ENCODE assay signal across 13 cellular contexts in the genomic region with DNA sequence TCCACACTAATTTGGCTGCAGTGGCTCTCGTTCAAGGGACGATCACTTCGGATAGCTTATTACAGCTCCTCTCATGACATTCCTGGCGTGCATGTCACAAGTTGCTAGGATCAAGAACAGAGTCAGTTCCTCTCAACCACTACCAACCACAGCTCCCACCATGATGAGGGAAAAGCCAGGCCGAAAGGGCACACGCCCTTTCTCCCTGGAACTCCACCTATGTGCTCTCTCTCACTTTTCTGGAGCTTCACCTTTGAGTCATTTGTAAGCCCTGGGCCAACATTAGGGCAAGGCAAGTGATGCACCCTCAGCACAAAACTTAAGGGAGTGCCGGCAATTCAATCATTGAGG. TPM values are rescaled to one million over a fixed set of nuclear protein-coding genes. Genes with fewer than 3 reads are reported as not detected.
DNase-seq lines count a peak whose midpoint lies in the region; ATAC-seq and TF ChIP-seq lines count a peak whose summit lies in the region.
"Had no signal": no experiment of that assay in that cellular context is flagged by ENCODE, and none has a peak within 500 bp of the region (broad histone marks: within the 10 kb centered on the region; RNA-seq: fewer than 3 reads in every experiment).

No MANE protein-coding gene starts in this region.

- H3K27ac Mint-ChIP-seq in CD8-positive, alpha-beta T cell, result no peak overlapping the region
- peak overlapping the region in 1 of 2 donors; percentile 88 for H3K27ac Mint-ChIP-seq in effector memory CD8-positive, alpha-beta T cell

- H3K27ac ChIP-seq in CD8-positive, alpha-beta T cell (ENCODE audit: low read depth, low read length), result no peak overlapping the region
- no peak overlapping the region for H3K27ac ChIP-seq in osteoblast (ENCODE audit: low read depth, low read length)
- H3K27ac ChIP-seq: foreskin keratinocyte, testis had no signal

- no peak overlapping the region for H3K4me2 ChIP-seq in osteoblast (ENCODE audit: insufficient read depth, low read length)

- POLR2A ChIA-PET in CD8-positive, alpha-beta T cell (lab: Charles Lee), result interaction anchor here (2.2 kb wide), 1 partner anchor 64 kb away, joined by 8 read pairs; the partner anchor contains the start of gene TSC1

- TF ChIP-seq CTCF in CD8-positive, alpha-beta T cell (IDR thresholded peaks at IDR 0.05), result no peak
- TF ChIP-seq CTCF in GM13977 (IDR thresholded peaks at IDR 0.05; ENCODE audit: extremely low read depth, insufficient read depth, missing control alignments), result no peak
- TF ChIP-seq CTCF in osteoblast (IDR thresholded peaks at IDR 0.05; ENCODE audit: extremely low read depth, low read depth, low read length), result no peak
- no peak for TF ChIP-seq CTCF in BE2C (IDR thresholded peaks at IDR 0.05; ENCODE audit: low read depth, low read length)

- no peak overlapping the region for H2AFZ ChIP-seq in osteoblast (ENCODE audit: low read length)

- H3K4me3 ChIP-seq in CD8-positive, alpha-beta T cell (ENCODE audit: low read depth, low read length), result no peak overlapping the region
- H3K4me3 ChIP-seq in osteoblast (ENCODE audit: insufficient read depth, low read length) (no peak overlapping the region), BE2C (ENCODE audit: low read depth, low read length) (no peak overlapping the region)
- H3K4me3 ChIP-seq: sigmoid colon, testis had no signal

- peaks cover 14% of the 10 kb centered on the region for H3K4me1 ChIP-seq in CD8-positive, alpha-beta T cell (ENCODE audit: insufficient read depth, low read length)
- H3K4me1 ChIP-seq in osteoblast (ENCODE audit: insufficient read depth, low read length) (peaks cover 6% of the 10 kb centered on the region), BE2C (no peaks in the 10 kb centered on the region)

- no peaks in the 10 kb centered on the region for H3K27me3 Mint-ChIP-seq in CD8-positive, alpha-beta T cell (ENCODE audit: low read depth)
- no peaks in the 10 kb centered on the region for H3K27me3 Mint-ChIP-seq in effector memory CD8-positive, alpha-beta T cell

- ATAC-seq in CD8-positive, alpha-beta T cell, result no peak
- no peak for ATAC-seq in effector memory CD8-positive, alpha-beta T cell (replicated peaks)
- no peak for ATAC-seq in GM18511 (IDR thresholded peaks at IDR 0.05; ENCODE audit: unreplicated experiment)
- ATAC-seq: foreskin keratinocyte had no signal

- no peak for DNase-seq in CD8-positive, alpha-beta T cell
- peak; percentile 11 for DNase-seq in GM13977 (ENCODE audit: low spot score)
- no peak for DNase-seq in effector memory CD8-positive, alpha-beta T cell
- DNase-seq in osteoblast (ENCODE audit: insufficient read length, low spot score, missing footprints), result peak; percentile 57
- no peak for DNase-seq in NCI-H2227 treated with DMSO at 0.1 percent for 48 hours (lab: John Stamatoyannopoulos, UW)
- DNase-seq in BE2C, result no peak
- DNase-seq: amniotic stem cell, dermis blood vessel endothelial cell, sigmoid colon, testis had no signal

- no peaks in the 10 kb centered on the region for H3K27me3 ChIP-seq in CD8-positive, alpha-beta T cell (ENCODE audit: insufficient read depth, low read length)
- H3K27me3 ChIP-seq in osteoblast (ENCODE audit: insufficient read depth, low read length) (no peaks in the 10 kb centered on the region), BE2C (no peaks in the 10 kb centered on the region)
- H3K27me3 ChIP-seq: foreskin keratinocyte, sigmoid colon, testis had no signal

- CTCF ChIA-PET in CD8-positive, alpha-beta T cell (lab: Charles Lee), result interaction anchor here (6.1 kb wide), 1 partner anchor 21 kb away, joined by 31 read pairs; no protein-coding TSS in a partner anchor

- H3K36me3 Mint-ChIP-seq in CD8-positive, alpha-beta T cell, result no peaks in the 10 kb centered on the region
- peaks cover 13% of the 10 kb centered on the region for H3K36me3 Mint-ChIP-seq in effector memory CD8-positive, alpha-beta T cell (ENCODE audit: insufficient read depth)

- H3K4me1 Mint-ChIP-seq in CD8-positive, alpha-beta T cell (ENCODE audit: low read depth), result peaks cover 13% of the 10 kb centered on the region
- H3K4me1 Mint-ChIP-seq in effector memory CD8-positive, alpha-beta T cell (ENCODE audit: low read depth in 2 of 2), result peaks cover 9 to 10% of the 10 kb centered on the region in 2 donors

- H3K79me2 ChIP-seq in osteoblast (ENCODE audit: insufficient read depth, low read length), result no peaks in the 10 kb centered on the region

- H3K9me3 Mint-ChIP-seq in CD8-positive, alpha-beta T cell, result no peaks in the 10 kb centered on the region
- H3K9me3 Mint-ChIP-seq in effector memory CD8-positive, alpha-beta T cell, result no peaks in the 10 kb centered on the region

- H3K9me3 ChIP-seq in CD8-positive, alpha-beta T cell (ENCODE audit: low read length), result no peaks in the 10 kb centered on the region
- H3K9me3 ChIP-seq in osteoblast (ENCODE audit: low read depth, low read length) (no peaks in the 10 kb centered on the region), BE2C (no peaks in the 10 kb centered on the region)
- H3K9me3 ChIP-seq: sigmoid colon, testis had no signal

- intact Hi-C loops in CD8-positive, alpha-beta T cell (cut with DNase I, micrococcal nuclease), result no loop called here

- H3K4me3 Mint-ChIP-seq in CD8-positive, alpha-beta T cell, result peak overlapping the region; percentile 37
- H3K4me3 Mint-ChIP-seq in effector memory CD8-positive, alpha-beta T cell, result peak overlapping the region; percentile 5 to 85

- in situ Hi-C loops in GM13977 (cut with MboI; ENCODE audit: low pct_unique_long_range_greater_than_20kb, low sequenced_read_pairs, unreplicated experiment), result no loop called here

- H3K36me3 ChIP-seq in CD8-positive, alpha-beta T cell (ENCODE audit: insufficient read depth, low read length), result no peaks in the 10 kb centered on the region
- no peaks in the 10 kb centered on the region for H3K36me3 ChIP-seq in osteoblast (ENCODE audit: insufficient read depth, low read length)
- H3K36me3 ChIP-seq in BE2C, result no peaks in the 10 kb centered on the region; the same call in 1 of the 2 replicates

- no peaks in the 10 kb centered on the region for H4K20me1 ChIP-seq in osteoblast (ENCODE audit: insufficient read depth, low read length)

RNA-seq across cellular contexts. Expression of gene SPACA9, which starts 1.6 kb away (rescaled TPM):
- total RNA-seq in CD8-positive, alpha-beta T cell, result under 1 TPM; 0.27 to 0.64 TPM
- 3.6 and 4.4 TPM in 2 replicates for total RNA-seq in osteoblast
- 2.2 TPM for polyA plus RNA-seq in BE2C (2012; ENCODE audit: insufficient read depth, insufficient read length, low read depth)

RNA-seq across cellular contexts. Expression of gene AK8, which starts 2.2 kb away (rescaled TPM):
- total RNA-seq in CD8-positive, alpha-beta T cell, result not detected
- total RNA-seq in osteoblast, result 0.59 and 1.1 TPM in 2 replicates
- polyA plus RNA-seq in BE2C (2012; ENCODE audit: insufficient read depth, insufficient read length, low read depth), result not detected
- total RNA-seq: dermis blood vessel endothelial cell; T-helper 2 cell treated with Interferon-gamma antibody and Interleukin-4, amounts not matched to agents 100 ng/mL and 5 ng/mL, for 36 hours had no signal

Comparison
In these comparisons a context has a peak if more than half of its experiments do, and no peak if none do; other contexts are left out.
1. DNase-seq: peak in GM13977 (single experiment) and osteoblast (single experiment); none in CD8-positive, alpha-beta T cell (0 of 7), effector memory CD8-positive, alpha-beta T cell (0 of 3), NCI-H2227 treated with DMSO at 0.1 percent for 48 hours (single experiment) and BE2C (single experiment).